ENCODE assay signal across 11 cellular contexts in the genomic region with DNA sequence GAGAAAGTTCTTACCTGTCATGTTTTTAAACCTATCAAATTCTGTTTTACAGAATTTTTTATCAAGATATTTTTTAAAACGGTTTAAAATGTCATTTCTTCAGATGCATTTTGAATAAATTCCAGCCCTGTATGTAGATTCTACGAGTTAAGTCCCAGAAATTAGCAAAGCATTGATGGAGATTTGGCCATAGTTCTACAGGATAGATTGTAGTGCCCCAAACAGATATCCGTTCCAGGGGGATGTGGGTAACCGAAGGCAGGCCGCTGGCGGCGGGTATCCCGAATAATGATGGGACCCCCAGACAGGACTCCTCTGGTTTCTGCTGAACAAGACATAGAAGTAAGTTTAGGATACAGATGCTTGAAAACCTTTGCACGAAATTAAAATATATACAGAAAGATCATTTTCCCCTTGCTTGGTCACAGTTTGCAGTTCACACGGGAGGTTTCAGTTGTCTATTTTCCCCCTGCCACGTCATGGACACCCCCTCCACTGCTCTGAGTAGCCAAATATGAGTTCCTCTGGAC. TPM values are rescaled to one million over a fixed set of nuclear protein-coding genes. Genes with fewer than 3 reads are reported as not detected.
DNase-seq lines count a peak whose midpoint lies in the region; ATAC-seq and TF ChIP-seq lines count a peak whose summit lies in the region.
"Had no signal": no experiment of that assay in that cellular context is flagged by ENCODE, and none has a peak within 500 bp of the region (broad histone marks: within the 10 kb centered on the region; RNA-seq: fewer than 3 reads in every experiment).

No MANE protein-coding gene starts in this region.

- no peak for ATAC-seq in GM19463 (IDR thresholded peaks at IDR 0.05; ENCODE audit: unreplicated experiment)
- no peak for ATAC-seq in GM21526 (IDR thresholded peaks at IDR 0.05; ENCODE audit: low FRiP score, unreplicated experiment)
- ATAC-seq in HG03108 (IDR thresholded peaks at IDR 0.05; ENCODE audit: unreplicated experiment): no peak
- ATAC-seq: CD8-positive, alpha-beta T cell had no signal

- intact Hi-C loops in dorsolateral prefrontal cortex (cut with DNase I): loop anchor here (2.0 to 10.0 kb wide), 4 partner anchors 65 to 649 kb away; a partner anchor contains a TSS

- no peaks in the 10 kb centered on the region for H3F3A ChIP-seq in neural cell (ENCODE audit: insufficient read depth, low read length, poor library complexity, severe bottlenecking)

- H2AFZ ChIP-seq in ACC112 (ENCODE audit: low read length, unreplicated experiment): peak overlapping the region; percentile 91
- no peak overlapping the region for H2AFZ ChIP-seq in neural cell (ENCODE audit: low read depth, low read length)

- H3K27ac ChIP-seq in ACC112 (ENCODE audit: low read depth, low read length): no peak overlapping the region
- H3K27ac ChIP-seq in HEK293 (ENCODE audit: extremely low read depth, low read depth, low read length): no peak overlapping the region; the same call in 1 of the 2 replicates
- H3K27ac ChIP-seq in dorsolateral prefrontal cortex: peak overlapping the region in 57 of 59 donors; percentile 49 to 95 (median 87)
- peak overlapping the region; percentile 60 for H3K27ac ChIP-seq in neural cell (ENCODE audit: low read length)

- H3K27me3 ChIP-seq in ACC112 (ENCODE audit: insufficient read depth, low read length): peaks cover 99% of the 10 kb centered on the region
- H3K27me3 ChIP-seq in dorsolateral prefrontal cortex: peaks cover 0 to 26% (median 0%) of the 10 kb centered on the region in 45 donors
- H3K27me3 ChIP-seq in neural cell (ENCODE audit: insufficient read depth, low read depth, low read length): no peaks in the 10 kb centered on the region

- H3K4me2 ChIP-seq in neural cell (ENCODE audit: low read length): peak overlapping the region; percentile 99

- no peaks in the 10 kb centered on the region for H3K9me2 ChIP-seq in neural cell (ENCODE audit: insufficient read depth, low read length)

- TF ChIP-seq EP300 in neural cell (conservative IDR thresholded peaks at IDR 0.05; ENCODE audit: poor library complexity, severe bottlenecking): no peak

- H3K4me3 ChIP-seq in ACC112 (ENCODE audit: low read depth, low read length): peak overlapping the region; percentile 79
- H3K4me3 ChIP-seq in HEK293 (ENCODE audit: low read depth, low read length): peak overlapping the region; percentile 70
- H3K4me3 ChIP-seq in dorsolateral prefrontal cortex: peak overlapping the region; percentile 48 to 88 (median 73)
- H3K4me3 ChIP-seq in neural cell (ENCODE audit: low read length): peak overlapping the region; percentile 83

- H3K9me3 ChIP-seq in HEK293 (ENCODE audit: control insufficient read depth, insufficient read depth, low read depth, low read length) (no peaks in the 10 kb centered on the region), neural cell (ENCODE audit: low read length) (no peaks in the 10 kb centered on the region)

- H3K36me3 ChIP-seq in ACC112 (ENCODE audit: insufficient read depth, low read length) (no peaks in the 10 kb centered on the region), HEK293 (ENCODE audit: control insufficient read depth in 2 of 2, insufficient read depth in 1 of 2, low read length in 2 of 2) (no peaks in the 10 kb centered on the region), neural cell (ENCODE audit: insufficient read depth, low read length) (no peaks in the 10 kb centered on the region)

- H4K20me1 ChIP-seq in neural cell (ENCODE audit: insufficient read depth): no peaks in the 10 kb centered on the region

- CTCF ChIA-PET in HEK293 (lab: Yijun Ruan, JAX): interaction anchor here (0.8 to 4.3 kb wide), 12 partner anchors 9 to 392 kb away, joined by 3 to 31 read pairs (median 6); no protein-coding TSS in a partner anchor

- H3K4me1 ChIP-seq in ACC112 (ENCODE audit: control insufficient read depth, insufficient read depth, low read length, unreplicated experiment): peaks cover 8% of the 10 kb centered on the region
- no peaks in the 10 kb centered on the region for H3K4me1 ChIP-seq in HEK293 (ENCODE audit: control insufficient read depth, insufficient read depth, low read length)

- POLR2A ChIA-PET in HEK293 (lab: Yijun Ruan, JAX): interaction anchor here (1.0 kb wide), 1 partner anchor 32 kb away, joined by 3 read pairs; no protein-coding TSS in a partner anchor

- H3K9ac ChIP-seq in neural cell (ENCODE audit: low read length): peak overlapping the region; percentile 88

- TF ChIP-seq CTCF in HEK293 (tag by site-specific recombination; IDR thresholded peaks at IDR 0.05) (no peak), dorsolateral prefrontal cortex (IDR thresholded peaks at IDR 0.05 in 54 of 56, conservative IDR thresholded peaks at IDR 0.05 in 2 of 56; ENCODE audit: low read depth in 1 of 56, partially characterized antibody in 56 of 56) (no peak), neural cell (IDR thresholded peaks at IDR 0.05; ENCODE audit: poor library complexity, severe bottlenecking) (no peak)

- no peak for TF ChIP-seq RAD21 in neural cell (conservative IDR thresholded peaks at IDR 0.05)

- H3K79me2 ChIP-seq in ACC112 (ENCODE audit: control insufficient read depth, insufficient read depth, low read length, unreplicated experiment) (no peaks in the 10 kb centered on the region), neural cell (replicated peaks; ENCODE audit: insufficient read depth, low read length) (peaks cover 40% of the 10 kb centered on the region)

- DNase-seq in dorsolateral prefrontal cortex: peak in 1 of 10 donors; percentile 8
- DNase-seq in activated CD4-positive, alpha-beta T cell treated with anti-CD3 and anti-CD28 coated beads, Interleukin-2, amount 50 U/mL, for 48 hours: no peak
- DNase-seq: CD8-positive, alpha-beta T cell; T-helper 2 cell had no signal

TF ChIP-seq in HEK293, 187 proteins besides CTCF, POLR2A, EP300 and RAD21:
- no peak for TF ChIP-seq ZNF350 (tag by site-specific recombination; IDR thresholded peaks at IDR 0.05)
- TF ChIP-seq, protein P1, sequence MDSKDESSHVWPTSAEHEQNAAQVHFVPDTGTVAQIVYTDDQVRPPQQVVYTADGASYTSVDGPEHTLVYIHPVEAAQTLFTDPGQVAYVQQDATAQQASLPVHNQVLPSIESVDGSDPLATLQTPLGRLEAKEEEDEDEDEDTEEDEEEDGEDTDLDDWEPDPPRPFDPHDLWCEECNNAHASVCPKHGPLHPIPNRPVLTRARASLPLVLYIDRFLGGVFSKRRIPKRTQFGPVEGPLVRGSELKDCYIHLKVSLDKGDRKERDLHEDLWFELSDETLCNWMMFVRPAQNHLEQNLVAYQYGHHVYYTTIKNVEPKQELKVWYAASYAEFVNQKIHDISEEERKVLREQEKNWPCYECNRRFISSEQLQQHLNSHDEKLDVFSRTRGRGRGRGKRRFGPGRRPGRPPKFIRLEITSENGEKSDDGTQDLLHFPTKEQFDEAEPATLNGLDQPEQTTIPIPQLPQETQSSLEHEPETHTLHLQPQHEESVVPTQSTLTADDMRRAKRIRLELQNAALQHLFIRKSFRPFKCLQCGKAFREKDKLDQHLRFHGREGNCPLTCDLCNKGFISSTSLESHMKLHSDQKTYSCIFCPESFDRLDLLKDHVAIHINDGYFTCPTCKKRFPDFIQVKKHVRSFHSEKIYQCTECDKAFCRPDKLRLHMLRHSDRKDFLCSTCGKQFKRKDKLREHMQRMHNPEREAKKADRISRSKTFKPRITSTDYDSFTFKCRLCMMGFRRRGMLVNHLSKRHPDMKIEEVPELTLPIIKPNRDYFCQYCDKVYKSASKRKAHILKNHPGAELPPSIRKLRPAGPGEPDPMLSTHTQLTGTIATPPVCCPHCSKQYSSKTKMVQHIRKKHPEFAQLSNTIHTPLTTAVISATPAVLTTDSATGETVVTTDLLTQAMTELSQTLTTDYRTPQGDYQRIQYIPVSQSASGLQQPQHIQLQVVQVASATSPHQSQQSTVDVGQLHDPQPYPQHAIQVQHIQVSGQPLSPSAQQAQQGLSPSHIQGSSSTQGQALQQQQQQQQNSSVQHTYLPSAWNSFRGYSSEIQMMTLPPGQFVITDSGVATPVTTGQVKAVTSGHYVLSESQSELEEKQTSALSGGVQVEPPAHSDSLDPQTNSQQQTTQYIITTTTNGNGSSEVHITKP (tag by site-specific recombination; IDR thresholded peaks at IDR 0.05): peak; percentile 42; the same call in 1 of the 2 replicates

TF ChIP-seq in neural cell, 6 proteins besides CTCF, POLR2A, EP300 and RAD21:
- TF ChIP-seq TAF1 (IDR thresholded peaks at IDR 0.05; ENCODE audit: low read depth) (no peak), SMC3 (conservative IDR thresholded peaks at IDR 0.05; ENCODE audit: poor library complexity) (no peak), EZH2 (IDR thresholded peaks at IDR 0.05; ENCODE audit: borderline replicate concordance, insufficient read depth, low read length, poor library complexity, severe bottlenecking) (no peak), MXI1 (conservative IDR thresholded peaks at IDR 0.05; ENCODE audit: poor library complexity, severe bottlenecking) (no peak), POLR2AphosphoS5 (IDR thresholded peaks at IDR 0.05) (no peak)
- TF ChIP-seq, protein P2, sequence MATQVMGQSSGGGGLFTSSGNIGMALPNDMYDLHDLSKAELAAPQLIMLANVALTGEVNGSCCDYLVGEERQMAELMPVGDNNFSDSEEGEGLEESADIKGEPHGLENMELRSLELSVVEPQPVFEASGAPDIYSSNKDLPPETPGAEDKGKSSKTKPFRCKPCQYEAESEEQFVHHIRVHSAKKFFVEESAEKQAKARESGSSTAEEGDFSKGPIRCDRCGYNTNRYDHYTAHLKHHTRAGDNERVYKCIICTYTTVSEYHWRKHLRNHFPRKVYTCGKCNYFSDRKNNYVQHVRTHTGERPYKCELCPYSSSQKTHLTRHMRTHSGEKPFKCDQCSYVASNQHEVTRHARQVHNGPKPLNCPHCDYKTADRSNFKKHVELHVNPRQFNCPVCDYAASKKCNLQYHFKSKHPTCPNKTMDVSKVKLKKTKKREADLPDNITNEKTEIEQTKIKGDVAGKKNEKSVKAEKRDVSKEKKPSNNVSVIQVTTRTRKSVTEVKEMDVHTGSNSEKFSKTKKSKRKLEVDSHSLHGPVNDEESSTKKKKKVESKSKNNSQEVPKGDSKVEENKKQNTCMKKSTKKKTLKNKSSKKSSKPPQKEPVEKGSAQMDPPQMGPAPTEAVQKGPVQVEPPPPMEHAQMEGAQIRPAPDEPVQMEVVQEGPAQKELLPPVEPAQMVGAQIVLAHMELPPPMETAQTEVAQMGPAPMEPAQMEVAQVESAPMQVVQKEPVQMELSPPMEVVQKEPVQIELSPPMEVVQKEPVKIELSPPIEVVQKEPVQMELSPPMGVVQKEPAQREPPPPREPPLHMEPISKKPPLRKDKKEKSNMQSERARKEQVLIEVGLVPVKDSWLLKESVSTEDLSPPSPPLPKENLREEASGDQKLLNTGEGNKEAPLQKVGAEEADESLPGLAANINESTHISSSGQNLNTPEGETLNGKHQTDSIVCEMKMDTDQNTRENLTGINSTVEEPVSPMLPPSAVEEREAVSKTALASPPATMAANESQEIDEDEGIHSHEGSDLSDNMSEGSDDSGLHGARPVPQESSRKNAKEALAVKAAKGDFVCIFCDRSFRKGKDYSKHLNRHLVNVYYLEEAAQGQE (IDR thresholded peaks at IDR 0.05; ENCODE audit: borderline replicate concordance): no peak
TF ChIP-seq in neural cell: peak in this region for 0.

RNA-seq across cellular contexts. Expression of a gene that starts 0.8 kb away (rescaled TPM):
- 10 to 100 TPM; 16.4 to 90.6 (median 56.2) TPM for total RNA-seq in dorsolateral prefrontal cortex
- 61.0 and 72.0 TPM in 2 replicates for polyA plus RNA-seq in neural cell
- polyA minus RNA-seq in neural cell: 92.8 and 95.0 TPM in 2 replicates
- total RNA-seq: activated T-helper 2 cell treated with anti-CD3 and anti-CD28 coated beads, Interferon-gamma antibody, Interleukin-2, Interleukin-4, amounts not matched to agents 10 μg/mL and 5 μg/mL and 100 μg/mL, durations not matched to agents 14 hours and 24 hours and 36 hours; CD8-positive, alpha-beta T cell had no signal

Comparison
In these comparisons a context has a peak if more than half of its experiments do, and no peak if none do; other contexts are left out.
1. H3K27ac ChIP-seq: peak in dorsolateral prefrontal cortex (57 of 59) and neural cell (single experiment); none in ACC112 (single experiment) and HEK293 (single experiment).
2. Peak in every context shown above with its lines, with median percentiles within 50 percentile points of each other: H3K4me3 ChIP-seq.